In the genomic region with DNA sequence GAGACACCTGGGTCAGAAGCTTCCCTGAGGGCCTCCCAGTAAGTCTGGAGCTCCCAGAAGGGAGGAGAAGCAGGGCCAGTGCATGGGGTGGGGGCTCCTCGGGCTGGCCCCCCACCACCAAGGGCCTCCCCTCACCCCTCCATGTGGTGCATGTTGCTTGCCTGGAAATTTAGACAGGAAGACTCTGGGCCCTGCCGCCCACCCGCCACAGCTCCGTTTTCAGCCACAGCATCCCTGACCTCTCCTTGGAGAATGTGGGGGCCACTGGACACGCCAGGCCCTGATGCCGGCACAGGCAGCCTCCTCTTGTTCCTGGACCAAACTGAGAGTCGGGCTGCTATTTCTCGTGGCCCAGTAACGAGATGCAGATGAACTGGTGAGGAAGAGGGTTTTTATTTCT, we compare ENCODE assay signal across 1 cellular context.
TF ChIP-seq lines count a peak whose summit lies in the region.

No MANE protein-coding gene starts in this region.

TF ChIP-seq in K562, 482 proteins besides CTCF, POLR2A, EP300 and RAD21:
- TF ChIP-seq HMGN3 (IDR thresholded peaks at IDR 0.05; ENCODE audit: borderline replicate concordance, extremely low read depth, insufficient read length, low read depth, low read length) (peak; percentile 18), RBFOX2 (IDR thresholded peaks at IDR 0.05; ENCODE audit: low read depth, low read length) (0 out of 2 replicates have a peak, but pooled peaks have one; percentile 5), ZNF717 (CRISPR knock-in tag; IDR thresholded peaks at IDR 0.05) (no peak)
TF ChIP-seq in K562: peak in this region for 2.
